ENCODE assay signal across 16 cellular contexts in the genomic region with DNA sequence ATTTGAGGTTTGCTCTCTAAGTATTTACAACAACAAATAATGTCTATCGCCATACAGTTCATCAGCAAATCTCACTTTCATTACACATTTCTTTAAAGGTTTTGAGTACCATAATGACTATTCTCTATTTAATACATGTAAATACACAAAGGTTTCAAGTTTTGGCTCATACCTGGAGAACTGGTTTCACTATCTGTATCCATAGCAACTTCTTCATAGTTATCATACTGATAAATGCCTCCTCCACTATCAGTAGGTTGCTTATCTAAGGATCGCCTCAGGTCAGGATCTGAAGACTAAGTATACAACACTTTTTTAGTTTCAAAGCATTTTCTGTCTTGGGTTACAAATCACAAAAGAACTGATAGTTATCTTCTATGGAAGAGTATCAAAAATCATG. TPM values are rescaled to one million over a fixed set of nuclear protein-coding genes. Genes with fewer than 3 reads are reported as not detected.
A peak's percentile ranks its signal among the peaks of the same experiment; 100 is the strongest.
DNase-seq lines count a peak whose midpoint lies in the region; ATAC-seq and TF ChIP-seq lines count a peak whose summit lies in the region.
"Had no signal": no experiment of that assay in that cellular context is flagged by ENCODE, and none has a peak within 500 bp of the region (broad histone marks: within the 10 kb centered on the region; RNA-seq: fewer than 3 reads in every experiment).

No MANE protein-coding gene starts in this region.

- TF ChIP-seq EP300 in upper lobe of left lung (IDR thresholded peaks at IDR 0.05) = no peak

- H3K36me3 ChIP-seq in upper lobe of left lung = peaks cover 3 to 91% (median 49%) of the 10 kb centered on the region in 4 donors

- TF ChIP-seq POLR2A in upper lobe of left lung (IDR thresholded peaks at IDR 0.05) = no peak

- peaks cover 5 to 41% of the 10 kb centered on the region in 2 donors for H3K36me3 Mint-ChIP-seq in activated naive CD4-positive, alpha-beta T cell treated with anti-CD3 and anti-CD28 coated beads, Interleukin-2, amount 50 U/mL, for 72 hours
- H3K36me3 Mint-ChIP-seq in activated T-helper 2 cell treated with anti-CD3 and anti-CD28 coated beads, Interferon-gamma antibody, Interleukin-2, Interleukin-4, amounts not matched to agents 10 μg/mL and 5 μg/mL and 100 μg/mL, durations not matched to agents 14 hours and 24 hours and 36 hours (ENCODE audit: low read depth) = peaks cover 83% of the 10 kb centered on the region

- H3K27ac Mint-ChIP-seq in activated naive CD4-positive, alpha-beta T cell treated with anti-CD3 and anti-CD28 coated beads, Interleukin-2, amount 50 U/mL, for 72 hours = peak overlapping the region; percentile 51 to 88
- H3K27ac Mint-ChIP-seq in activated T-helper 2 cell treated with anti-CD3 and anti-CD28 coated beads, Interferon-gamma antibody, Interleukin-2, Interleukin-4, amounts not matched to agents 10 μg/mL and 5 μg/mL and 100 μg/mL, durations not matched to agents 14 hours and 24 hours and 36 hours = peak overlapping the region; percentile 76

- H3K27me3 Mint-ChIP-seq in activated T-helper 2 cell treated with anti-CD3 and anti-CD28 coated beads, Interferon-gamma antibody, Interleukin-2, Interleukin-4, amounts not matched to agents 10 μg/mL and 5 μg/mL and 100 μg/mL, durations not matched to agents 14 hours and 24 hours and 36 hours (ENCODE audit: low read depth) = no peaks in the 10 kb centered on the region
- H3K27me3 Mint-ChIP-seq: activated naive CD4-positive, alpha-beta T cell treated with anti-CD3 and anti-CD28 coated beads, Interleukin-2, amount 50 U/mL, for 24 hours; naive B cell had no signal

- H3K27me3 ChIP-seq in upper lobe of left lung = no peaks in the 10 kb centered on the region
- H3K27me3 ChIP-seq: hepatocyte, Peyer's patch had no signal

- intact Hi-C loops in activated T-helper 2 cell treated with anti-CD3 and anti-CD28 coated beads, Interferon-gamma antibody, Interleukin-2, Interleukin-4, amounts not matched to agents 10 μg/mL and 5 μg/mL and 100 μg/mL, durations not matched to agents 14 hours and 24 hours and 36 hours (cut with micrococcal nuclease) = loop anchor here (1.0 kb wide), 2 partner anchors 13 to 20 kb away; no protein-coding TSS in a partner anchor

- no peak for DNase-seq in activated naive CD4-positive, alpha-beta T cell treated with anti-CD3 and anti-CD28 coated beads, Interleukin-2, amount 50 U/mL, for 72 hours (ENCODE audit: low spot score in 2 of 2)
- no peak for DNase-seq in activated naive CD4-positive, alpha-beta T cell treated with anti-CD3 and anti-CD28 coated beads, Interleukin-2, amount 50 U/mL, for 16 hours
- DNase-seq in activated T-helper 2 cell treated with anti-CD3 and anti-CD28 coated beads, Interferon-gamma antibody, Interleukin-2, Interleukin-4, amounts not matched to agents 10 μg/mL and 5 μg/mL and 100 μg/mL, durations not matched to agents 14 hours and 24 hours and 36 hours (ENCODE audit: low spot score) = no peak
- DNase-seq in dedifferentiated amniotic fluid mesenchymal stem cell (ENCODE audit: extremely low spot score) (no peak), upper lobe of left lung (no peak), GM10248 (ENCODE audit: extremely low spot score) (no peak)
- DNase-seq: activated CD4-positive, alpha-beta T cell treated with anti-CD3 and anti-CD28 coated beads for 48 hours; EL; naive B cell; Peyer's patch; SW 1271 had no signal

- CTCF ChIA-PET in GM10248 (lab: Yijun Ruan, JAX) = interaction anchor here (0.9 to 2.7 kb wide), 5 partner anchors 9 to 250 kb away, joined by 3 to 12 read pairs (median 4); no protein-coding TSS in a partner anchor

- no peak overlapping the region for H3K4me3 Mint-ChIP-seq in activated T-helper 2 cell treated with anti-CD3 and anti-CD28 coated beads, Interferon-gamma antibody, Interleukin-2, Interleukin-4, amounts not matched to agents 10 μg/mL and 5 μg/mL and 100 μg/mL, durations not matched to agents 14 hours and 24 hours and 36 hours (ENCODE audit: low read depth)
- H3K4me3 Mint-ChIP-seq: activated naive CD4-positive, alpha-beta T cell treated with anti-CD3 and anti-CD28 coated beads, Interleukin-2, amount 50 U/mL, for 24 hours; naive B cell had no signal

- H3K4me1 ChIP-seq in upper lobe of left lung = no peaks in the 10 kb centered on the region
- H3K4me1 ChIP-seq: Peyer's patch had no signal

- TF ChIP-seq CTCF in upper lobe of left lung (IDR thresholded peaks at IDR 0.05) (no peak), GM10248 (IDR thresholded peaks at IDR 0.05; ENCODE audit: control extremely low read depth, extremely low read depth, low read depth, missing control alignments) (no peak)

- 88 to 90% methylated on average over 2 of the region's 2 CpGs for WGBS in upper lobe of left lung, 2 donors

- no peak overlapping the region for H3K4me3 ChIP-seq in upper lobe of left lung
- H3K4me3 ChIP-seq: hepatocyte, Peyer's patch had no signal

- H3K4me1 Mint-ChIP-seq in activated T-helper 2 cell treated with anti-CD3 and anti-CD28 coated beads, Interferon-gamma antibody, Interleukin-2, Interleukin-4, amounts not matched to agents 10 μg/mL and 5 μg/mL and 100 μg/mL, durations not matched to agents 14 hours and 24 hours and 36 hours (ENCODE audit: low read depth) = peaks cover 39% of the 10 kb centered on the region

- H3K27ac ChIP-seq in upper lobe of left lung = no peak overlapping the region
- H3K27ac ChIP-seq: hepatocyte, Peyer's patch had no signal

- H3K9me3 ChIP-seq in upper lobe of left lung = no peaks in the 10 kb centered on the region
- H3K9me3 ChIP-seq: Peyer's patch had no signal

- peak; percentile 62 to 91 for ATAC-seq in activated naive CD4-positive, alpha-beta T cell treated with anti-CD3 and anti-CD28 coated beads, Interleukin-2, amount 50 U/mL, for 72 hours
- peak; percentile 67 for ATAC-seq in HG03039 (IDR thresholded peaks at IDR 0.05; ENCODE audit: unreplicated experiment)
- no peak for ATAC-seq in HG03469 (IDR thresholded peaks at IDR 0.05; ENCODE audit: unreplicated experiment)
- no peak for ATAC-seq in upper lobe of left lung (ENCODE audit: low FRiP score in 2 of 2)
- ATAC-seq: esophagus mucosa had no signal

- H3K9me3 Mint-ChIP-seq in activated naive CD4-positive, alpha-beta T cell treated with anti-CD3 and anti-CD28 coated beads, Interleukin-2, amount 50 U/mL, for 72 hours = no peaks in the 10 kb centered on the region
- no peaks in the 10 kb centered on the region for H3K9me3 Mint-ChIP-seq in activated T-helper 2 cell treated with anti-CD3 and anti-CD28 coated beads, Interferon-gamma antibody, Interleukin-2, Interleukin-4, amounts not matched to agents 10 μg/mL and 5 μg/mL and 100 μg/mL, durations not matched to agents 14 hours and 24 hours and 36 hours
- H3K9me3 Mint-ChIP-seq: activated naive CD4-positive, alpha-beta T cell treated with anti-CD3 and anti-CD28 coated beads, Interleukin-2, amount 50 U/mL, for 24 hours; naive B cell had no signal

- POLR2A ChIA-PET in GM10248 (lab: Yijun Ruan, JAX) = interaction anchor here (1.0 kb wide), 1 partner anchor 21 kb away, joined by 5 read pairs; no protein-coding TSS in a partner anchor

RNA-seq across cellular contexts. Expression of gene ZFC3H1, which starts 21.4 kb away (rescaled TPM):
- 10 to 100 TPM; 71.3 to 88.8 TPM for total RNA-seq in activated naive CD4-positive, alpha-beta T cell treated with anti-CD3 and anti-CD28 coated beads, Interleukin-2, amount 50 U/mL, for 72 hours
- total RNA-seq in activated T-helper 2 cell treated with anti-CD3 and anti-CD28 coated beads, Interferon-gamma antibody, Interleukin-2, Interleukin-4, amounts not matched to agents 10 μg/mL and 5 μg/mL and 100 μg/mL, durations not matched to agents 14 hours and 24 hours and 36 hours = 70.4 and 72.5 TPM in 2 replicates
- 100 to 1,000 TPM in 3 of 6 donors, 10 to 100 TPM in 3; 35.9 to 225 (median 74.1) TPM for total RNA-seq in upper lobe of left lung

RNA-seq across cellular contexts. Expression of gene THAP2, which starts 21.8 kb away (rescaled TPM):
- 1 to 10 TPM; 7.2 to 7.8 TPM for total RNA-seq in activated naive CD4-positive, alpha-beta T cell treated with anti-CD3 and anti-CD28 coated beads, Interleukin-2, amount 50 U/mL, for 72 hours
- 9.0 and 12.1 TPM in 2 replicates for total RNA-seq in activated T-helper 2 cell treated with anti-CD3 and anti-CD28 coated beads, Interferon-gamma antibody, Interleukin-2, Interleukin-4, amounts not matched to agents 10 μg/mL and 5 μg/mL and 100 μg/mL, durations not matched to agents 14 hours and 24 hours and 36 hours
- total RNA-seq in upper lobe of left lung = 1 to 10 TPM; 2.1 to 5.0 (median 3.6) TPM

RNA-seq across cellular contexts. Expression of gene TMEM19, which starts 43.6 kb away (rescaled TPM):
- total RNA-seq in activated naive CD4-positive, alpha-beta T cell treated with anti-CD3 and anti-CD28 coated beads, Interleukin-2, amount 50 U/mL, for 72 hours = 10 to 100 TPM; 13.7 to 15.1 TPM
- total RNA-seq in activated T-helper 2 cell treated with anti-CD3 and anti-CD28 coated beads, Interferon-gamma antibody, Interleukin-2, Interleukin-4, amounts not matched to agents 10 μg/mL and 5 μg/mL and 100 μg/mL, durations not matched to agents 14 hours and 24 hours and 36 hours = 11.0 and 14.3 TPM in 2 replicates
- 10 to 100 TPM in 5 of 6 donors, 1 to 10 TPM in 1; 9.4 to 35.4 (median 20.5) TPM for total RNA-seq in upper lobe of left lung

Comparison
In these comparisons a context has a peak if more than half of its experiments do, and no peak if none do; other contexts are left out.
1. ATAC-seq: peak in activated naive CD4-positive, alpha-beta T cell treated with anti-CD3 and anti-CD28 coated beads, Interleukin-2, amount 50 U/mL, for 72 hours (2 of 2) and HG03039 (single experiment); none in HG03469 (single experiment) and upper lobe of left lung (0 of 2).